28 cellular contexts compared by ENCODE assay signal in the genomic region with DNA sequence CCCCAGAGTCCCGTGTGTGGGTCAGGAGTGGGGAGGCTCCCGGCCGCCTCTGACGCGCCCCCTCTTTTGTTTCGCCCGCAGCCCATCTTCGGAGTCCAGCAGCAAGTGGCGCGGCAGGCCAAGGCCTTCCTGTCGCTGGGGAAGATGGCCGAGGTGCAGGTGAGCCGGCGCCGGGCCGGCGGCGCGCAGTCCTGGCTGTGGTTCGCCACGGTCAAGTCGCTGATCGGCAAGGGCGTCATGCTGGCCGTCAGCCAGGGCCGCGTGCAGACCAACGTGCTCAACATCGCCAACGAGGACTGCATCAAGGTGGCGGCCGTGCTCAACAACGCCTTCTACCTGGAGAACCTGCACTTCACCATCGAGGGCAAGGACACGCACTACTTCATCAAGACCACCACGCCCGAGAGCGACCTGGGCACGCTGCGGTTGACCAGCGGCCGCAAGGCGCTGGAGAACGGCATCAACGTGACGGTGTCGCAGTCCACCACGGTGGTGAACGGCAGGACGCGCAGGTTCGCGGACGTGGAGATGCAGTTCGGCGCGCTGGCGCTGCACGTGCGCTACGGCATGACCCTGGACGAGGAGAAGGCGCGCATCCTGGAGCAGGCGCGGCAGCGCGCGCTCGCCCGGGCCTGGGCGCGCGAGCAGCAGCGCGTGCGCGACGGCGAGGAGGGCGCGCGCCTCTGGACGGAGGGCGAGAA.
"Had no signal": no experiment of that assay in that cellular context is flagged by ENCODE, and none has a peak within 500 bp of the region (broad histone marks: within the 10 kb centered on the region; RNA-seq: fewer than 3 reads in every experiment).

No MANE protein-coding gene starts in this region.

- H3K27ac ChIP-seq: coronary artery, esophagus muscularis mucosa, foreskin keratinocyte, gastroesophageal sphincter, heart left ventricle, hepatocyte, left lung, pancreas, right lobe of liver, thoracic aorta, tibial nerve, vagina had no signal

- DNase-seq: dermis blood vessel endothelial cell; effector memory CD4-positive, alpha-beta T cell; foreskin keratinocyte; kidney; left cardiac atrium; left lung; mesenchymal stem cell; midbrain; naive thymus-derived CD8-positive, alpha-beta T cell; nephron progenitor cell; occipital lobe; pancreas; right lobe of liver; small intestine; stimulated activated CD4-positive, alpha-beta T cell treated with anti-CD3 and anti-CD28 coated beads, Interleukin-15, amount 100 ng/mL, for 24 hours; stimulated activated CD4-positive, alpha-beta T cell treated with anti-CD3 and anti-CD28 coated beads, Interleukin-2, amount 100 ng/mL, for 48 hours; stimulated activated naive CD4-positive, alpha-beta T cell; substantia nigra had no signal

- H3K27ac Mint-ChIP-seq: naive thymus-derived CD8-positive, alpha-beta T cell; nephron progenitor cell; progenitor cell of endocrine pancreas had no signal

- H3K36me3 ChIP-seq: heart left ventricle, left lung, pancreas, right lobe of liver, thoracic aorta, vagina had no signal

- H3K4me1 ChIP-seq: esophagus muscularis mucosa, foreskin keratinocyte, gastroesophageal sphincter, heart left ventricle, left lung, pancreas, right lobe of liver, vagina had no signal

- H3K9me3 ChIP-seq: esophagus muscularis mucosa, gastroesophageal sphincter, heart left ventricle, pancreas, right lobe of liver, thoracic aorta, tibial nerve, vagina had no signal

- H3K9me3 Mint-ChIP-seq: naive thymus-derived CD8-positive, alpha-beta T cell had no signal

- H3K4me3 ChIP-seq: coronary artery, esophagus muscularis mucosa, gastroesophageal sphincter, heart left ventricle, hepatocyte, left lung, pancreas, right lobe of liver, thoracic aorta, tibial nerve, vagina had no signal

- H3K4me1 Mint-ChIP-seq: naive thymus-derived CD8-positive, alpha-beta T cell had no signal

- H3K27me3 ChIP-seq: esophagus muscularis mucosa, foreskin keratinocyte, heart left ventricle, hepatocyte, pancreas, right lobe of liver, tibial nerve, vagina had no signal

- H3K79me2 ChIP-seq: hepatocyte had no signal

- H2AFZ ChIP-seq: hepatocyte had no signal

- FAIRE-seq: endothelial cell of umbilical vein, kidney, pancreas, small intestine had no signal

- H3K4me2 ChIP-seq: hepatocyte had no signal

- ATAC-seq: foreskin keratinocyte; gastroesophageal sphincter; left cardiac atrium; left lung; naive thymus-derived CD8-positive, alpha-beta T cell; pancreas; right lobe of liver had no signal

- H3K4me3 Mint-ChIP-seq: naive thymus-derived CD8-positive, alpha-beta T cell; nephron progenitor cell had no signal
